19 cellular contexts compared by ENCODE assay signal in the genomic region with DNA sequence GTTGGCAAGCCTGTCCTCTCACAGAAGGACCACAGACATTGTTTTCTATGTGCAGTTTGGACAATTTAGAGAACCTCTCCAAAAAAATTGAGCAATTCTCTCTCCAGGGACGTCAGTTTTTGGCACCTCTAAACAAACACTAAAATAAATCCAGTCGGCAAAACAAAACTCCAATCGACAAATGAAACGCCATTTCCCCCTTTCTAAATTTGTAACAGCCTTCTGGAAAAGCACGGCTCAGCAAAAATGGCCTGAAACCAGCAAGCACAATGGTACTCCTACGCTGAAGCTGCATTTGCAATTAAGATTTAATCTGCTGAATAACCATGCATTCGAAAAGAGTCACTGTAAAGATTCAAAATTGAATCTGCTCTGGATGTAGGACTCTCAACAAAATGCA.
A peak's percentile ranks its signal among the peaks of the same experiment; 100 is the strongest.
DNase-seq lines count a peak whose midpoint lies in the region; ATAC-seq and TF ChIP-seq lines count a peak whose summit lies in the region.
"Had no signal": no experiment of that assay in that cellular context is flagged by ENCODE, and none has a peak within 500 bp of the region (broad histone marks: within the 10 kb centered on the region; RNA-seq: fewer than 3 reads in every experiment).

No MANE protein-coding gene starts in this region.

- no peak overlapping the region for H3K4me3 ChIP-seq in PC-3 (ENCODE audit: low read length)
- H3K4me3 ChIP-seq in Caco-2 (ENCODE audit: low read depth, low read length): no peak overlapping the region
- H3K4me3 ChIP-seq: body of pancreas had no signal

- no peaks in the 10 kb centered on the region for H3K9me3 Mint-ChIP-seq in activated CD4-positive, alpha-beta T cell treated with anti-CD3 and anti-CD28 coated beads for 36 hours (ENCODE audit: low read depth)
- H3K9me3 Mint-ChIP-seq in activated T-helper 17 cell treated with anti-CD3 and anti-CD28 coated beads, Interleukin-2, amount 50 U/mL, for 72 hours: no peaks in the 10 kb centered on the region
- no peaks in the 10 kb centered on the region for H3K9me3 Mint-ChIP-seq in Caco-2 (ENCODE audit: unreplicated experiment)
- H3K9me3 Mint-ChIP-seq: stimulated activated effector memory CD8-positive, alpha-beta T cell treated with anti-CD3 and anti-CD28 coated beads, Interleukin-12 subunit alpha, Interleukin-12 subunit beta, amount 100 ng/mL, for 72 hours had no signal

- H3K9me3 ChIP-seq in PC-3 (ENCODE audit: low read length) (no peaks in the 10 kb centered on the region), Caco-2 (no peaks in the 10 kb centered on the region)
- H3K9me3 ChIP-seq: body of pancreas had no signal

- no peak for ATAC-seq in activated CD4-positive, alpha-beta T cell treated with anti-CD3 and anti-CD28 coated beads for 36 hours
- ATAC-seq in activated T-helper 17 cell treated with anti-CD3 and anti-CD28 coated beads, Interleukin-2, amount 50 U/mL, for 72 hours (replicated peaks): no peak
- no peak for ATAC-seq in HG03460 (IDR thresholded peaks at IDR 0.05; ENCODE audit: unreplicated experiment)
- no peak for ATAC-seq in PC-3
- ATAC-seq: body of pancreas; stimulated activated effector memory CD8-positive, alpha-beta T cell treated with anti-CD3 and anti-CD28 coated beads, Interleukin-12 subunit alpha, Interleukin-12 subunit beta, amount 100 ng/mL, for 72 hours had no signal

- no peaks in the 10 kb centered on the region for H3K36me3 ChIP-seq in PC-3 (ENCODE audit: low read depth, low read length)
- H3K36me3 ChIP-seq in Caco-2 (ENCODE audit: control insufficient read depth, insufficient read depth, low read length): no peaks in the 10 kb centered on the region

- H3K27me3 ChIP-seq in PC-3 (ENCODE audit: low read length) (no peaks in the 10 kb centered on the region), Caco-2 (replicated peaks; ENCODE audit: control insufficient read depth, insufficient read depth, low read length) (no peaks in the 10 kb centered on the region)
- H3K27me3 ChIP-seq: body of pancreas had no signal

- H3K9me2 ChIP-seq in PC-3 (replicated peaks; ENCODE audit: low read length): no peaks in the 10 kb centered on the region

- no peak for DNase-seq in activated CD4-positive, alpha-beta T cell treated with anti-CD3 and anti-CD28 coated beads for 36 hours
- no peak for DNase-seq in activated CD4-positive, alpha-beta T cell treated with anti-CD3 and anti-CD28 coated beads, Interleukin-2, amount 50 U/mL, for 1 hour
- DNase-seq in globus pallidus (ENCODE audit: low spot score): peak; percentile 62
- DNase-seq in superior temporal gyrus (ENCODE audit: extremely low spot score): peak; percentile 60
- DNase-seq in PC-3: no peak
- no peak for DNase-seq in Caco-2
- DNase-seq: 8988T; activated CD4-positive, alpha-beta T cell treated with anti-CD3 and anti-CD28 coated beads, Interleukin-2, amount 50 U/mL, for 48 hours; activated effector memory CD4-positive, alpha-beta T cell treated with anti-CD3 and anti-CD28 coated beads, Interleukin-2, amount 50 U/mL, for 16 hours; GDM1; NCI-H1694 treated with DMSO at 0.1 percent for 48 hours; NCI-H69; nephron progenitor cell; stimulated activated CD4-positive, alpha-beta T cell treated with anti-CD3 and anti-CD28 coated beads, Interleukin-4, amount 100 ng/mL, for 4 hours had no signal

- peak overlapping the region; percentile 37 for H3K27ac Mint-ChIP-seq in activated CD4-positive, alpha-beta T cell treated with anti-CD3 and anti-CD28 coated beads for 36 hours
- H3K27ac Mint-ChIP-seq in activated T-helper 17 cell treated with anti-CD3 and anti-CD28 coated beads, Interleukin-2, amount 50 U/mL, for 72 hours: no peak overlapping the region
- no peak overlapping the region for H3K27ac Mint-ChIP-seq in Caco-2 (ENCODE audit: unreplicated experiment)
- H3K27ac Mint-ChIP-seq: nephron progenitor cell; stimulated activated effector memory CD8-positive, alpha-beta T cell treated with anti-CD3 and anti-CD28 coated beads, Interleukin-12 subunit alpha, Interleukin-12 subunit beta, amount 100 ng/mL, for 72 hours had no signal

- no peaks in the 10 kb centered on the region for H4K20me1 ChIP-seq in PC-3 (ENCODE audit: low read length)

- H3K4me1 ChIP-seq in PC-3 (ENCODE audit: insufficient read depth, low read length) (no peaks in the 10 kb centered on the region), Caco-2 (no peaks in the 10 kb centered on the region)
- H3K4me1 ChIP-seq: body of pancreas had no signal

- CTCF ChIA-PET in activated CD4-positive, alpha-beta T cell treated with anti-CD3 and anti-CD28 coated beads for 36 hours (lab: Charles Lee): no interaction called here
- CTCF ChIA-PET in PC-3 (lab: Charles Lee): no interaction called here
- CTCF ChIA-PET in Caco-2 (lab: Charles Lee): no interaction called here

- peaks cover 20% of the 10 kb centered on the region for H3K36me3 Mint-ChIP-seq in activated CD4-positive, alpha-beta T cell treated with anti-CD3 and anti-CD28 coated beads for 36 hours (ENCODE audit: low read depth)
- H3K36me3 Mint-ChIP-seq in activated T-helper 17 cell treated with anti-CD3 and anti-CD28 coated beads, Interleukin-2, amount 50 U/mL, for 72 hours (ENCODE audit: low read depth): peaks cover 62% of the 10 kb centered on the region
- H3K36me3 Mint-ChIP-seq in Caco-2 (ENCODE audit: insufficient read depth, unreplicated experiment): peaks cover 13% of the 10 kb centered on the region

- H3K27ac ChIP-seq in PC-3 (ENCODE audit: low read length): no peak overlapping the region
- H3K27ac ChIP-seq: body of pancreas, HL-60 had no signal

- TF ChIP-seq CTCF in PC-3 (conservative IDR thresholded peaks at IDR 0.05; ENCODE audit: low read depth, low read length): no peak
- no peak for TF ChIP-seq CTCF in Caco-2 (IDR thresholded peaks at IDR 0.05; ENCODE audit: insufficient read depth in 1 of 2, low read depth in 1 of 2, low read length in 1 of 2, severe bottlenecking in 1 of 2, unreplicated experiment in 1 of 2)

- H3F3A ChIP-seq in PC-3 (ENCODE audit: low read length, unreplicated experiment): no peaks in the 10 kb centered on the region

- H3K27me3 Mint-ChIP-seq in activated CD4-positive, alpha-beta T cell treated with anti-CD3 and anti-CD28 coated beads for 36 hours: no peaks in the 10 kb centered on the region
- H3K27me3 Mint-ChIP-seq in activated T-helper 17 cell treated with anti-CD3 and anti-CD28 coated beads, Interleukin-2, amount 50 U/mL, for 72 hours: no peaks in the 10 kb centered on the region
- H3K27me3 Mint-ChIP-seq in Caco-2 (ENCODE audit: insufficient read depth, unreplicated experiment): no peaks in the 10 kb centered on the region

- POLR2A ChIA-PET in activated CD4-positive, alpha-beta T cell treated with anti-CD3 and anti-CD28 coated beads for 36 hours (lab: Charles Lee): no interaction called here
- POLR2A ChIA-PET in PC-3 (lab: Charles Lee; ENCODE audit: unreplicated experiment): no interaction called here
- POLR2A ChIA-PET in Caco-2 (lab: Charles Lee): no interaction called here

- no peak overlapping the region for H3K4me2 ChIP-seq in PC-3 (ENCODE audit: low read length)

- BruUV-seq in PC-3 (replicated peaks; lab: Mats Ljungman, UMichigan) (no TSS peak), Caco-2 (replicated peaks; lab: Mats Ljungman, UMichigan) (no TSS peak)

- H3K9ac ChIP-seq in PC-3 (ENCODE audit: low read length): no peak overlapping the region

- H3K4me1 Mint-ChIP-seq in activated CD4-positive, alpha-beta T cell treated with anti-CD3 and anti-CD28 coated beads for 36 hours: peaks cover 19% of the 10 kb centered on the region
- peaks cover 5% of the 10 kb centered on the region for H3K4me1 Mint-ChIP-seq in activated T-helper 17 cell treated with anti-CD3 and anti-CD28 coated beads, Interleukin-2, amount 50 U/mL, for 72 hours
- peaks cover 13% of the 10 kb centered on the region for H3K4me1 Mint-ChIP-seq in Caco-2 (ENCODE audit: low read depth, unreplicated experiment)

- no peak overlapping the region for H3K4me3 Mint-ChIP-seq in activated CD4-positive, alpha-beta T cell treated with anti-CD3 and anti-CD28 coated beads for 36 hours
- peak overlapping the region; percentile 25 for H3K4me3 Mint-ChIP-seq in activated T-helper 17 cell treated with anti-CD3 and anti-CD28 coated beads, Interleukin-2, amount 50 U/mL, for 72 hours
- no peak overlapping the region for H3K4me3 Mint-ChIP-seq in Caco-2 (ENCODE audit: unreplicated experiment)
- H3K4me3 Mint-ChIP-seq: nephron progenitor cell; stimulated activated effector memory CD8-positive, alpha-beta T cell treated with anti-CD3 and anti-CD28 coated beads, Interleukin-12 subunit alpha, Interleukin-12 subunit beta, amount 100 ng/mL, for 72 hours had no signal

- no peaks in the 10 kb centered on the region for H3K79me2 ChIP-seq in PC-3 (ENCODE audit: low read length)

- no peak overlapping the region for H2AFZ ChIP-seq in PC-3 (ENCODE audit: low read length)

- intact Hi-C loops in activated CD4-positive, alpha-beta T cell treated with anti-CD3 and anti-CD28 coated beads for 36 hours (cut with DNase I, micrococcal nuclease): no loop called here
- intact Hi-C loops in PC-3 (cut with micrococcal nuclease): no loop called here
- intact Hi-C loops in Caco-2 (cut with micrococcal nuclease; ENCODE audit: unreplicated experiment): no loop called here

Comparison
In these comparisons a context has a peak if more than half of its experiments do, and no peak if none do; other contexts are left out.
1. DNase-seq: peak in globus pallidus (single experiment) and superior temporal gyrus (single experiment); none in activated CD4-positive, alpha-beta T cell treated with anti-CD3 and anti-CD28 coated beads for 36 hours (single experiment), activated CD4-positive, alpha-beta T cell treated with anti-CD3 and anti-CD28 coated beads, Interleukin-2, amount 50 U/mL, for 1 hour (single experiment), PC-3 (single experiment) and Caco-2 (0 of 2).